24 cellular contexts compared by ENCODE assay signal in the genomic region with DNA sequence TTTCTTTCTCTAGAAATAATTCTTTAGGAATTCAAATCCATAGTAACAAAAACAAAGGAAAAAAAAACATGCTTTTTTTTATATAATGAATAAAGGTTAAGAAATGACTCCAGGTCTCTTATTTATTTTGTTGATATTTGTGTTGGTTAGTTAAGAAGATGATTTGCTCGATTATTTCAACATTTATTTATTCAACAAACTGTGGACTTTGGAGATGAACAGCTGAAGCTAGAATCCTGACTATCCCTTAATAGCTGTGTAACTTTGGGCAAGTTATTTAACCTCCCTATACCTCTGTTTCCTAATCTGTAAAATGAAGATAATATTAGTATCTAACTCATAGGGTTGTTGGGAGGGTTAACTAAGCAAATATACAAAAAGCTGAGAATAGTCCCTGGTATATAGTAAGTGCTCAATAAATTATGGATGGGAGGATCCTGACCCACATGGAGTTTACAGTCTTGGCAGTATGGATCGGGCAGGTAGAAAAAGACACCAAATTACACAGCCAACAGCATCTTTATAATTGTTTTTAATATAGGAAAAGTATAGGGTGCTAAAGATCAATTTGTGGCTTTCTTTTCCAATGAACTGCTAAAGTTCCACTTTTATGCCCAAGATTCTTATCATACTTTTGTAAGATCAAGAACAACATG. TPM values are rescaled to one million over a fixed set of nuclear protein-coding genes. Genes with fewer than 3 reads are reported as not detected.
DNase-seq lines count a peak whose midpoint lies in the region; ATAC-seq, FAIRE-seq and TF ChIP-seq lines count a peak whose summit lies in the region.
"Had no signal": no experiment of that assay in that cellular context is flagged by ENCODE, and none has a peak within 500 bp of the region (broad histone marks: within the 10 kb centered on the region; RNA-seq: fewer than 3 reads in every experiment).

No MANE protein-coding gene starts in this region.

- H3K36me3 ChIP-seq in SK-N-SH (replicated peaks in 1 of 2; ENCODE audit: control insufficient read depth in 1 of 2, insufficient read depth in 2 of 2, low read length in 1 of 2), result no peaks in the 10 kb centered on the region
- H3K36me3 ChIP-seq in Loucy (ENCODE audit: insufficient read depth, low read length), result no peaks in the 10 kb centered on the region
- no peaks in the 10 kb centered on the region for H3K36me3 ChIP-seq in astrocyte (ENCODE audit: insufficient read depth, low read length)
- H3K36me3 ChIP-seq in skeletal muscle satellite cell (ENCODE audit: insufficient read depth, low read length), result no peaks in the 10 kb centered on the region
- H3K36me3 ChIP-seq: lower lobe of right lung had no signal

- H3K27ac Mint-ChIP-seq in astrocyte (ENCODE audit: unreplicated experiment), result no peak overlapping the region
- H3K27ac Mint-ChIP-seq: activated CD4-positive, alpha-beta T cell treated with anti-CD3 and anti-CD28 coated beads for 36 hours had no signal

- no peak for TF ChIP-seq RAD21 in SK-N-SH (IDR thresholded peaks at IDR 0.05; ENCODE audit: low read length)

- no peak for ATAC-seq in SK-N-SH treated with all-trans-retinoic acid at 6 μM for 48 hours
- ATAC-seq: activated CD4-positive, alpha-beta T cell treated with anti-CD3 and anti-CD28 coated beads for 36 hours; lower lobe of right lung had no signal

- CTCF ChIA-PET in SK-N-SH (lab: Yijun Ruan, JAX), result interaction anchor here (0.6 to 2.5 kb wide), 7 partner anchors 9 to 263 kb away, joined by 3 to 9 read pairs (median 4); no protein-coding TSS in a partner anchor

- H3K9me3 ChIP-seq in SK-N-SH (no peaks in the 10 kb centered on the region), Loucy (ENCODE audit: insufficient read depth, low read depth, low read length) (no peaks in the 10 kb centered on the region), astrocyte (ENCODE audit: insufficient read depth, low read depth, low read length) (no peaks in the 10 kb centered on the region), skeletal muscle satellite cell (replicated peaks; ENCODE audit: low read length) (no peaks in the 10 kb centered on the region)
- H3K9me3 ChIP-seq: esophagus muscularis mucosa, lower lobe of right lung had no signal

- no peak for FAIRE-seq in astrocyte (lab: Jason Lieb, UNC)
- FAIRE-seq: colon, GM12892 had no signal

- H3K9me2 ChIP-seq in SK-N-SH (no peaks in the 10 kb centered on the region), Loucy (replicated peaks; ENCODE audit: low read depth, low read length) (no peaks in the 10 kb centered on the region)

- peaks cover 6% of the 10 kb centered on the region for H3K4me1 Mint-ChIP-seq in astrocyte (ENCODE audit: low read depth, unreplicated experiment)

- TF ChIP-seq CTCF in SK-N-SH (IDR thresholded peaks at IDR 0.05) (no peak), Loucy (conservative IDR thresholded peaks at IDR 0.05; ENCODE audit: low read length) (no peak), astrocyte (IDR thresholded peaks at IDR 0.05; ENCODE audit: insufficient read depth, low read depth, low read length) (no peak)

- no peaks in the 10 kb centered on the region for H3K27me3 Mint-ChIP-seq in astrocyte (ENCODE audit: low read depth, unreplicated experiment)
- H3K27me3 Mint-ChIP-seq: activated CD4-positive, alpha-beta T cell treated with anti-CD3 and anti-CD28 coated beads for 36 hours had no signal

- H3K4me1 ChIP-seq in SK-N-SH (ENCODE audit: control insufficient read depth in 1 of 2, insufficient read depth in 2 of 2, low read depth in 1 of 2, low read length in 1 of 2) (peaks cover 6 to 9% of the 10 kb centered on the region in 2 experiments; a peak in 3 of 4 replicates), Loucy (ENCODE audit: insufficient read depth, low read length, poor library complexity, severe bottlenecking) (peaks cover 29% of the 10 kb centered on the region), astrocyte (ENCODE audit: insufficient read depth, low read length) (peaks cover 9% of the 10 kb centered on the region), skeletal muscle satellite cell (ENCODE audit: control insufficient read depth, insufficient read depth, low read length) (peaks cover 10% of the 10 kb centered on the region)

- H3K79me2 ChIP-seq in SK-N-SH (ENCODE audit: insufficient read depth) (peaks cover 25% of the 10 kb centered on the region), Loucy (ENCODE audit: insufficient read depth, low read length) (peaks cover 40% of the 10 kb centered on the region), astrocyte (ENCODE audit: insufficient read depth, low read length) (peaks cover 28% of the 10 kb centered on the region)

- TF ChIP-seq EP300 in SK-N-SH (IDR thresholded peaks at IDR 0.05; ENCODE audit: borderline replicate concordance in 1 of 2, low read depth in 1 of 2, low read length in 1 of 2), result no peak

- H3K27me3 ChIP-seq in SK-N-SH (ENCODE audit: insufficient read depth), result no peaks in the 10 kb centered on the region
- H3K27me3 ChIP-seq in Loucy (ENCODE audit: insufficient read depth, low read length, poor library complexity, severe bottlenecking), result no peaks in the 10 kb centered on the region
- no peaks in the 10 kb centered on the region for H3K27me3 ChIP-seq in astrocyte (ENCODE audit: insufficient read depth, low read length)
- no peaks in the 10 kb centered on the region for H3K27me3 ChIP-seq in skeletal muscle satellite cell (ENCODE audit: control insufficient read depth, insufficient read depth, low read length)
- H3K27me3 ChIP-seq: esophagus muscularis mucosa, MG63 had no signal

- no peak overlapping the region for H3K27ac ChIP-seq in SK-N-SH (ENCODE audit: low read depth in 2 of 2, low read length in 1 of 2)
- H3K27ac ChIP-seq in astrocyte (ENCODE audit: low read depth, low read length), result no peak overlapping the region

- H3K9me3 Mint-ChIP-seq in astrocyte (ENCODE audit: unreplicated experiment), result peaks cover 2% of the 10 kb centered on the region
- H3K9me3 Mint-ChIP-seq: activated naive CD8-positive, alpha-beta T cell treated with anti-CD3 and anti-CD28 coated beads, Interleukin-2, amount 10 ng/mL, durations not matched to agents 7 days and 5 days had no signal

- DNase-seq in SK-N-SH, result no peak
- no peak for DNase-seq in astrocyte (ENCODE audit: low read depth)
- DNase-seq in NCI-H82 (lab: John Stamatoyannopoulos, UW), result no peak
- no peak for DNase-seq in T-helper 9 cell
- DNase-seq in H4 (ENCODE audit: low spot score), result no peak
- DNase-seq: activated CD4-positive, alpha-beta T cell treated with anti-CD3 and anti-CD28 coated beads for 36 hours; activated naive CD8-positive, alpha-beta T cell treated with anti-CD3 and anti-CD28 coated beads, Interleukin-2, amount 10 ng/mL, durations not matched to agents 7 days and 5 days; AML-193; COR-L47; DMS79 treated with DMSO at 0.1 percent for 48 hours; islet precursor cell; lower lobe of right lung; MG63; NCI-H146; NCI-H526; SHP77; stimulated activated CD4-positive, alpha-beta T cell treated with anti-CD3 and anti-CD28 coated beads, Interleukin-4, amount 100 ng/mL, for 24 hours; stimulated activated naive CD4-positive, alpha-beta T cell treated with Interleukin-2 at 50 U/mL for 16 hours had no signal

- H3K4me3 ChIP-seq in SK-N-SH (ENCODE audit: low read depth in 2 of 2, low read length in 1 of 2) (peak overlapping the region in 1 of 2 experiments; percentile 91; a peak in 1 of 4 replicates), Loucy (ENCODE audit: low read length, poor library complexity, severe bottlenecking) (peak overlapping the region; percentile 79), astrocyte (ENCODE audit: insufficient read depth, low read depth, low read length) (no peak overlapping the region), skeletal muscle satellite cell (ENCODE audit: low read length) (peak overlapping the region; percentile 94)

- H3K4me2 ChIP-seq in SK-N-SH (peak overlapping the region; percentile 89), Loucy (ENCODE audit: low read depth, low read length, poor library complexity, severe bottlenecking) (peak overlapping the region; percentile 74), astrocyte (ENCODE audit: low read length) (peak overlapping the region; percentile 84), skeletal muscle satellite cell (ENCODE audit: low read length) (peak overlapping the region; percentile 97)

- no peaks in the 10 kb centered on the region for H3K36me3 Mint-ChIP-seq in astrocyte (ENCODE audit: low read depth, unreplicated experiment)

- WGBS in SK-N-SH (ENCODE audit: low lambda C conversion rate), result 87% methylated on average over 2 of the region's 2 CpGs

- POLR2A ChIA-PET in SK-N-SH (lab: Yijun Ruan, JAX), result no interaction called here

- H3K9ac ChIP-seq in SK-N-SH, result peak overlapping the region; percentile 84; the same call in 1 of the 2 replicates
- peak overlapping the region; percentile 80 for H3K9ac ChIP-seq in Loucy (ENCODE audit: low read depth, low read length, poor library complexity, severe bottlenecking)
- H3K9ac ChIP-seq in astrocyte (ENCODE audit: low read length), result no peak overlapping the region
- peak overlapping the region; percentile 84 for H3K9ac ChIP-seq in skeletal muscle satellite cell (ENCODE audit: low read depth, low read length)

- H3K4me3 Mint-ChIP-seq in astrocyte (ENCODE audit: unreplicated experiment), result peak overlapping the region; percentile 54

- H3F3A ChIP-seq in SK-N-SH (replicated peaks; ENCODE audit: insufficient read depth) (no peaks in the 10 kb centered on the region), Loucy (ENCODE audit: low read depth) (no peaks in the 10 kb centered on the region)

- H2AFZ ChIP-seq in SK-N-SH (ENCODE audit: low read depth) (no peak overlapping the region), Loucy (ENCODE audit: low read length) (no peak overlapping the region), astrocyte (ENCODE audit: low read depth, low read length) (no peak overlapping the region)

- no peaks in the 10 kb centered on the region for H4K20me1 ChIP-seq in SK-N-SH (ENCODE audit: insufficient read depth)
- peaks cover 24% of the 10 kb centered on the region for H4K20me1 ChIP-seq in Loucy (ENCODE audit: insufficient read depth, low read length, poor library complexity, severe bottlenecking)
- H4K20me1 ChIP-seq in astrocyte (ENCODE audit: insufficient read depth, low read length), result peaks cover 9% of the 10 kb centered on the region

TF ChIP-seq in SK-N-SH, 30 proteins besides CTCF, POLR2A, EP300 and RAD21:
- TF ChIP-seq EZH2phosphoT487 (IDR thresholded peaks at IDR 0.05; ENCODE audit: borderline replicate concordance, low read depth) (no peak), RXRA (IDR thresholded peaks at IDR 0.05; ENCODE audit: borderline replicate concordance, low read depth) (no peak)

TF ChIP-seq in SK-N-SH treated with all-trans-retinoic acid at 6 μM for 48 hours, 23 proteins besides CTCF, POLR2A, EP300 and RAD21:
- TF ChIP-seq ARNTL (CRISPR knock-in tag; IDR thresholded peaks at IDR 0.05; ENCODE audit: borderline replicate concordance, low read depth), result no peak
- TF ChIP-seq ZNF565 (CRISPR knock-in tag; conservative IDR thresholded peaks at IDR 0.05; ENCODE audit: low read depth), result no peak
TF ChIP-seq in SK-N-SH treated with all-trans-retinoic acid at 6 μM for 48 hours: peak in this region for 0.

RNA-seq across cellular contexts. Expression of a gene that starts 1.4 kb away (rescaled TPM):
- polyA plus RNA-seq in SK-N-SH (2012; rRNA removed), result 26.6 and 34.3 TPM in 2 replicates
- 24.2 and 30.6 TPM in 2 replicates for polyA plus RNA-seq in SK-N-SH (2012; cell fraction: cytosol; rRNA removed)
- 31.5 and 42.9 TPM in 2 replicates for polyA plus RNA-seq in SK-N-SH (2012; cell fraction: nucleus; rRNA removed)
- 16.5 and 17.6 TPM in 2 replicates for total RNA-seq in astrocyte
- total RNA-seq in skeletal muscle satellite cell (2012; rRNA removed), result 51.7 and 52.2 TPM in 2 replicates
- 121 and 134 TPM in 2 replicates for total RNA-seq in H4 (2014; rRNA removed; shearing (Covaris generic))
